15 cellular contexts compared by ENCODE assay signal in genomic region chr21:45862544-45863207, GRCh38.
DNase-seq lines count a peak whose midpoint lies in the region; ATAC-seq, FAIRE-seq and TF ChIP-seq lines count a peak whose summit lies in the region.
"Had no signal": no experiment of that assay in that cellular context is flagged by ENCODE, and none has a peak within 500 bp of the region (broad histone marks: within the 10 kb centered on the region; RNA-seq: fewer than 3 reads in every experiment).

No MANE protein-coding gene starts in this region.

- H2AFZ ChIP-seq in neuronal stem cell (ENCODE audit: low read length): no peak overlapping the region

- H3K27me3 ChIP-seq in bronchial epithelial cell (ENCODE audit: control insufficient read depth, insufficient read depth, low read length) (no peaks in the 10 kb centered on the region), neuronal stem cell (ENCODE audit: control insufficient read depth in 3 of 3, insufficient read depth in 3 of 3, low read depth in 1 of 3, low read length in 3 of 3) (peaks cover 0 to 10% (median 0%) of the 10 kb centered on the region in 3 experiments)
- no peaks in the 10 kb centered on the region for H3K27me3 ChIP-seq in CD4-positive, alpha-beta memory T cell (ENCODE audit: insufficient read depth, low read length)
- H3K27me3 ChIP-seq: BLaER1 treated with 17β-estradiol and CSF1 and Interleukin-3, amounts not matched to agents 10 nM and 100 nM had no signal

- DNase-seq in activated CD8-positive, alpha-beta memory T cell treated with anti-CD3 and anti-CD28 coated beads, Interleukin-2, amount 10 ng/mL, durations not matched to agents 7 days and 5 days: peak; percentile 27
- DNase-seq in activated CD8-positive, alpha-beta memory T cell treated with anti-CD3 and anti-CD28 coated beads, Interleukin-2, amount 50 U/mL, for 4 hours: no peak
- DNase-seq in bronchial epithelial cell (ENCODE audit: low read depth) (no peak), neuronal stem cell (ENCODE audit: low spot score) (no peak), KBM-7 (no peak), HuH-7 (ENCODE audit: low spot score) (no peak)
- no peak for DNase-seq in CD4-positive, alpha-beta memory T cell
- DNase-seq: DMS153, EL, NCI-H226, Right ventricle myocardium superior, SK-N-SH had no signal

- TF ChIP-seq CTCF in bronchial epithelial cell (IDR thresholded peaks at IDR 0.05; ENCODE audit: insufficient read depth, low read length, severe bottlenecking): no peak

- no peak overlapping the region for H2BK120ac ChIP-seq in neuronal stem cell (ENCODE audit: low read depth, low read length)

- CTCF ChIA-PET in activated CD8-positive, alpha-beta memory T cell treated with anti-CD3 and anti-CD28 coated beads, Interleukin-2, amount 10 ng/mL, durations not matched to agents 7 days and 5 days (lab: Charles Lee): no interaction called here
- CTCF ChIA-PET in CD4-positive, alpha-beta memory T cell (lab: Charles Lee; ENCODE audit: partially characterized antibody): no interaction called here

- no peak overlapping the region for H3K27ac Mint-ChIP-seq in activated CD8-positive, alpha-beta memory T cell treated with anti-CD3 and anti-CD28 coated beads, Interleukin-2, amount 10 ng/mL, durations not matched to agents 7 days and 5 days
- H3K27ac Mint-ChIP-seq in CD4-positive, alpha-beta memory T cell: no peak overlapping the region

- H3K4me1 Mint-ChIP-seq in activated CD8-positive, alpha-beta memory T cell treated with anti-CD3 and anti-CD28 coated beads, Interleukin-2, amount 10 ng/mL, durations not matched to agents 7 days and 5 days: no peaks in the 10 kb centered on the region
- H3K4me1 Mint-ChIP-seq in CD4-positive, alpha-beta memory T cell: peaks cover 0 to 7% (median 3%) of the 10 kb centered on the region in 4 donors

- ATAC-seq in activated CD8-positive, alpha-beta memory T cell treated with anti-CD3 and anti-CD28 coated beads, Interleukin-2, amount 10 ng/mL, durations not matched to agents 7 days and 5 days: no peak
- ATAC-seq in HG02610 (IDR thresholded peaks at IDR 0.05; ENCODE audit: unreplicated experiment): no peak
- ATAC-seq: HCT116 had no signal

- H4K8ac ChIP-seq in neuronal stem cell (ENCODE audit: low read depth, low read length): no peak overlapping the region

- H3K4ac ChIP-seq in neuronal stem cell (ENCODE audit: low read length): no peak overlapping the region

- H3K36me3 Mint-ChIP-seq in activated CD8-positive, alpha-beta memory T cell treated with anti-CD3 and anti-CD28 coated beads, Interleukin-2, amount 10 ng/mL, durations not matched to agents 7 days and 5 days: no peaks in the 10 kb centered on the region
- no peaks in the 10 kb centered on the region for H3K36me3 Mint-ChIP-seq in CD4-positive, alpha-beta memory T cell

- H2AK5ac ChIP-seq in neuronal stem cell (ENCODE audit: low read depth, low read length): no peak overlapping the region

- H3K23ac ChIP-seq in neuronal stem cell (ENCODE audit: low read depth, low read length, poor library complexity): peak overlapping the region; percentile 9

- H3K79me1 ChIP-seq in neuronal stem cell (ENCODE audit: low read depth, low read length): no peaks in the 10 kb centered on the region

- H3K27me3 Mint-ChIP-seq in activated CD8-positive, alpha-beta memory T cell treated with anti-CD3 and anti-CD28 coated beads, Interleukin-2, amount 10 ng/mL, durations not matched to agents 7 days and 5 days: no peaks in the 10 kb centered on the region
- H3K27me3 Mint-ChIP-seq in CD4-positive, alpha-beta memory T cell: no peaks in the 10 kb centered on the region

- in situ Hi-C loops in KBM-7 (cut with MboI; ENCODE audit: low pct_unique_long_range_greater_than_20kb, low sequenced_read_pairs): no loop called here

- no peak overlapping the region for H4K91ac ChIP-seq in neuronal stem cell (ENCODE audit: low read depth, low read length, poor library complexity)

- H3K9me3 ChIP-seq in neuronal stem cell (replicated peaks in 1 of 2; ENCODE audit: control insufficient read depth in 2 of 2, insufficient read depth in 1 of 2, low read depth in 1 of 2, low read length in 2 of 2): peaks cover 0 to 2% of the 10 kb centered on the region in 2 donors
- H3K9me3 ChIP-seq in CD4-positive, alpha-beta memory T cell (ENCODE audit: control insufficient read depth in 1 of 2, low read length in 2 of 2): no peaks in the 10 kb centered on the region
- H3K9me3 ChIP-seq: SK-N-SH had no signal

- H2BK15ac ChIP-seq in neuronal stem cell (ENCODE audit: low read length): no peak overlapping the region

- FAIRE-seq in bronchial epithelial cell (lab: Jason Lieb, UNC): peak; percentile 40

- intact Hi-C loops in CD4-positive, alpha-beta memory T cell (cut with micrococcal nuclease): no loop called here

- H3K4me3 Mint-ChIP-seq in activated CD8-positive, alpha-beta memory T cell treated with anti-CD3 and anti-CD28 coated beads, Interleukin-2, amount 10 ng/mL, durations not matched to agents 7 days and 5 days: no peak overlapping the region
- H3K4me3 Mint-ChIP-seq in CD4-positive, alpha-beta memory T cell: no peak overlapping the region

- H3K14ac ChIP-seq in neuronal stem cell (ENCODE audit: low read length): no peak overlapping the region

- H2BK12ac ChIP-seq in neuronal stem cell (ENCODE audit: low read length): no peak overlapping the region

- WGBS in neuronal stem cell (ENCODE audit: extremely low coverage in 2 of 2, insufficient read length in 2 of 2, insufficient replicate concordance in 1 of 2), 2 donors: no CpG with 5 or more reads among the region's 9 CpGs

- H3K36me3 ChIP-seq in bronchial epithelial cell (ENCODE audit: control insufficient read depth, insufficient read depth, low read length) (no peaks in the 10 kb centered on the region), neuronal stem cell (replicated peaks in 1 of 2; ENCODE audit: control insufficient read depth in 2 of 2, insufficient read depth in 2 of 2, low read length in 2 of 2) (no peaks in the 10 kb centered on the region)
- H3K36me3 ChIP-seq in CD4-positive, alpha-beta memory T cell (ENCODE audit: insufficient read depth, low read length): no peaks in the 10 kb centered on the region

- H3K27ac ChIP-seq in neuronal stem cell (replicated peaks; ENCODE audit: low read length): no peak overlapping the region
- no peak overlapping the region for H3K27ac ChIP-seq in CD4-positive, alpha-beta memory T cell (ENCODE audit: low read depth, low read length)
- H3K27ac ChIP-seq: BLaER1 treated with 17β-estradiol and CSF1 and Interleukin-3, amounts not matched to agents 10 nM and 100 nM had no signal

- peak overlapping the region; percentile 67 for H3K18ac ChIP-seq in neuronal stem cell (ENCODE audit: low read length)

- H3K4me2 ChIP-seq in neuronal stem cell (ENCODE audit: insufficient read depth, low read length, poor library complexity, severe bottlenecking): no peak overlapping the region
- H3K4me2 ChIP-seq: SK-N-SH had no signal

- no peak overlapping the region for H2BK5ac ChIP-seq in neuronal stem cell (ENCODE audit: low read length)

- H3K4me3 ChIP-seq in bronchial epithelial cell (ENCODE audit: low read depth, low read length): no peak overlapping the region
- H3K4me3 ChIP-seq in neuronal stem cell (ENCODE audit: low read length in 2 of 2): no peak overlapping the region
- no peak overlapping the region for H3K4me3 ChIP-seq in CD4-positive, alpha-beta memory T cell (ENCODE audit: low read length in 2 of 2)
- H3K4me3 ChIP-seq: BLaER1 treated with 17β-estradiol and CSF1 and Interleukin-3, amounts not matched to agents 10 nM and 100 nM had no signal

- peaks cover 0 to 6% of the 10 kb centered on the region in 2 donors for H3K4me1 ChIP-seq in neuronal stem cell (ENCODE audit: control insufficient read depth in 2 of 2, insufficient read depth in 1 of 2, low read depth in 1 of 2, low read length in 2 of 2)
- H3K4me1 ChIP-seq in CD4-positive, alpha-beta memory T cell (ENCODE audit: insufficient read depth, low read length): no peaks in the 10 kb centered on the region

- no peak overlapping the region for H3K9ac ChIP-seq in neuronal stem cell (ENCODE audit: low read depth, low read length, poor library complexity)
- H3K9ac ChIP-seq: BLaER1 treated with 17β-estradiol and CSF1 and Interleukin-3, amounts not matched to agents 10 nM and 100 nM; SK-N-SH had no signal

- POLR2A ChIA-PET in CD4-positive, alpha-beta memory T cell (lab: Charles Lee; ENCODE audit: partially characterized antibody): no interaction called here

- H3K9me3 Mint-ChIP-seq in activated CD8-positive, alpha-beta memory T cell treated with anti-CD3 and anti-CD28 coated beads, Interleukin-2, amount 10 ng/mL, durations not matched to agents 7 days and 5 days (ENCODE audit: low read depth): no peaks in the 10 kb centered on the region
- H3K9me3 Mint-ChIP-seq in CD4-positive, alpha-beta memory T cell: no peaks in the 10 kb centered on the region
